ENCODE assay signal across 9 cellular contexts in genomic region chr20:51447097-51447764, GRCh38.
A peak's percentile ranks its signal among the peaks of the same experiment; 100 is the strongest.
DNase-seq lines count a peak whose midpoint lies in the region; ATAC-seq, FAIRE-seq and TF ChIP-seq lines count a peak whose summit lies in the region.
"Had no signal": no experiment of that assay in that cellular context is flagged by ENCODE, and none has a peak within 500 bp of the region (broad histone marks: within the 10 kb centered on the region; RNA-seq: fewer than 3 reads in every experiment).

No MANE protein-coding gene starts in this region.

- peak; percentile 84 for ATAC-seq in foreskin keratinocyte
- ATAC-seq in pancreas = peak in 3 of 4 donors; percentile 50 to 73 (median 70)
- ATAC-seq in GM21717 (IDR thresholded peaks at IDR 0.05; ENCODE audit: unreplicated experiment) = no peak

- H3K27me3 ChIP-seq in foreskin keratinocyte (no peaks in the 10 kb centered on the region), pancreas (no peaks in the 10 kb centered on the region)

- intact Hi-C loops in pancreas (cut with DNase I) = no loop called here

- no peak for FAIRE-seq in pancreas (lab: Jason Lieb, UNC)

- TF ChIP-seq CTCF in foreskin keratinocyte (conservative IDR thresholded peaks at IDR 0.05) = peak; percentile 2
- no peak for TF ChIP-seq CTCF in pancreas (IDR thresholded peaks at IDR 0.05)

- H3K4me3 ChIP-seq in pancreas = no peak overlapping the region

- WGBS in pancreas, 2 donors = 58 to 60% methylated on average over 14 of the region's 14 CpGs

- H3K9me3 ChIP-seq in pancreas = no peaks in the 10 kb centered on the region

- H3K27ac ChIP-seq in foreskin keratinocyte (peak overlapping the region; percentile 44), pancreas (no peak overlapping the region)

- in situ Hi-C loops in SK-MEL-5 (cut with HindIII; ENCODE audit: low pct_unique_long_range_greater_than_20kb, low sequenced_read_pairs) = no loop called here

- H3K4me1 ChIP-seq in foreskin keratinocyte (peaks cover 24% of the 10 kb centered on the region), pancreas (no peaks in the 10 kb centered on the region)

- no peaks in the 10 kb centered on the region for H3K36me3 ChIP-seq in pancreas

- peak; percentile 98 for DNase-seq in EH (ENCODE audit: low read depth)
- peak; percentile 56 for DNase-seq in SK-MEL-5 (ENCODE audit: low read depth, low spot score)
- DNase-seq in foreskin keratinocyte = peak; percentile 65 to 74
- DNase-seq in pancreas = peak in 3 of 6 donors; percentile 22 to 35 (median 32)
- no peak for DNase-seq in NCI-H82 treated with DMSO at 0.1 percent for 48 hours (lab: John Stamatoyannopoulos, UW; ENCODE audit: unreplicated experiment)
- no peak for DNase-seq in activated T-cell treated with anti-CD3 and anti-CD28 coated beads, Interleukin-2, amount 50 U/mL, for 48 hours
- DNase-seq in NCI-H2171 treated with DMSO at 0.1 percent for 48 hours (lab: John Stamatoyannopoulos, UW) = no peak
- DNase-seq: stimulated activated CD4-positive, alpha-beta T cell treated with anti-CD3 and anti-CD28 coated beads, Interleukin-4, amount 100 ng/mL, for 24 hours had no signal

Comparison
In these comparisons a context has a peak if more than half of its experiments do, and no peak if none do; other contexts are left out.
1. DNase-seq: peak in EH (single experiment), SK-MEL-5 (single experiment) and foreskin keratinocyte (2 of 2); none in NCI-H82 treated with DMSO at 0.1 percent for 48 hours (single experiment), activated T-cell treated with anti-CD3 and anti-CD28 coated beads, Interleukin-2, amount 50 U/mL, for 48 hours (0 of 2) and NCI-H2171 treated with DMSO at 0.1 percent for 48 hours (single experiment).